Comparison of ENCODE assay signal across 16 cellular contexts in the genomic region with DNA sequence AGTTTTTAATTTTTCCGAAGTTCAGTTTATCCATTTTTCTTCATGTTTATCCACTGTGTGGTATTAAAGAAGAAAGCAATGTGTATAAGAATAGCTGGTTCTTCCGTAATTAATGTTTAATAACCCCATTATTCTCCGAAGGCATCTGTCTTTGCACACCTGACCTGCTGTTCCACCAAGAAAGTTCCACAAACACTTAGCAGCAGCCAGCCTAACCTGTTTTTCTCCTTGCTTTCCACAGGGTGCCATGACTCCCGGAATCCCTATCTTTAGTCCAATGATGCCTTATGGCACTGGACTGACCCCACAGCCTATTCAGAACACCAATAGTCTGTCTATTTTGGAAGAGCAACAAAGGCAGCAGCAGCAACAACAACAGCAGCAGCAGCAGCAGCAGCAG. TPM values are rescaled to one million over a fixed set of nuclear protein-coding genes. Genes with fewer than 3 reads are reported as not detected.
DNase-seq lines count a peak whose midpoint lies in the region; ATAC-seq and TF ChIP-seq lines count a peak whose summit lies in the region.
"Had no signal": no experiment of that assay in that cellular context is flagged by ENCODE, and none has a peak within 500 bp of the region (broad histone marks: within the 10 kb centered on the region; RNA-seq: fewer than 3 reads in every experiment).

No MANE protein-coding gene starts in this region.

- no peak overlapping the region for H4K91ac ChIP-seq in IMR-90 (ENCODE audit: insufficient read depth, low read depth, low read length)

- H3K14ac ChIP-seq in IMR-90 (replicated peaks; ENCODE audit: low read depth, low read length): no peak overlapping the region

- H3K4me3 Mint-ChIP-seq in WTC11: no peak overlapping the region
- H3K4me3 Mint-ChIP-seq in activated T-helper 1 cell treated with anti-CD3 and anti-CD28 coated beads, Interleukin-12 subunit alpha, Interleukin-12 subunit beta, Interleukin-2, Interleukin-4 antibody, amounts not matched to agents 30 ng/mL and 10 ng/mL and 1 ng/mL, durations not matched to agents 14 hours and 24 hours and 36 hours: no peak overlapping the region
- H3K4me3 Mint-ChIP-seq: CD4-positive, alpha-beta T cell; GM23338 had no signal

- no peaks in the 10 kb centered on the region for H3K9me3 ChIP-seq in IMR-90 (ENCODE audit: control insufficient read depth, insufficient read depth, low read length)
- no peaks in the 10 kb centered on the region for H3K9me3 ChIP-seq in stomach
- no peaks in the 10 kb centered on the region for H3K9me3 ChIP-seq in vagina
- H3K9me3 ChIP-seq: BLaER1 treated with 17β-estradiol and CSF1 and Interleukin-3, amounts not matched to agents 10 nM and 100 nM had no signal

- no peak overlapping the region for H3K23ac ChIP-seq in IMR-90 (ENCODE audit: low read depth, low read length)

- no peak overlapping the region for H3K27ac Mint-ChIP-seq in WTC11
- no peak overlapping the region for H3K27ac Mint-ChIP-seq in activated T-helper 1 cell treated with anti-CD3 and anti-CD28 coated beads, Interleukin-12 subunit alpha, Interleukin-12 subunit beta, Interleukin-2, Interleukin-4 antibody, amounts not matched to agents 30 ng/mL and 10 ng/mL and 1 ng/mL, durations not matched to agents 14 hours and 24 hours and 36 hours
- H3K27ac Mint-ChIP-seq: CD4-positive, alpha-beta T cell; GM23338 had no signal

- no peak overlapping the region for H2BK120ac ChIP-seq in IMR-90 (ENCODE audit: low read depth, low read length)

- H3K4ac ChIP-seq in IMR-90 (ENCODE audit: low read depth, low read length): no peak overlapping the region

- no peak overlapping the region for H3K4me3 ChIP-seq in IMR-90 (ENCODE audit: insufficient read depth, low read depth, low read length)
- H3K4me3 ChIP-seq in epithelial cell of esophagus (ENCODE audit: low read length): no peak overlapping the region
- no peak overlapping the region for H3K4me3 ChIP-seq in stomach
- H3K4me3 ChIP-seq in vagina: no peak overlapping the region
- H3K4me3 ChIP-seq: BLaER1 treated with 17β-estradiol and CSF1 and Interleukin-3, amounts not matched to agents 10 nM and 100 nM; GM23338 had no signal

- H4K5ac ChIP-seq in IMR-90 (ENCODE audit: low read depth, low read length): no peak overlapping the region

- TF ChIP-seq CTCF in C4-2B (conservative IDR thresholded peaks at IDR 0.05): no peak
- no peak for TF ChIP-seq CTCF in IMR-90 (conservative IDR thresholded peaks at IDR 0.05; ENCODE audit: low read depth, low read length)
- no peak for TF ChIP-seq CTCF in epithelial cell of esophagus (IDR thresholded peaks at IDR 0.05; ENCODE audit: insufficient read depth, low read depth, low read length, missing control alignments)
- TF ChIP-seq CTCF in stomach (IDR thresholded peaks at IDR 0.05): no peak
- no peak for TF ChIP-seq CTCF in vagina (IDR thresholded peaks at IDR 0.05)
- TF ChIP-seq CTCF in WTC11 (IDR thresholded peaks at IDR 0.05): no peak

- no peak overlapping the region for H3K56ac ChIP-seq in IMR-90 (ENCODE audit: extremely low read depth, insufficient read depth, low read length)

- H2BK20ac ChIP-seq in IMR-90 (ENCODE audit: low read depth, low read length): no peak overlapping the region

- no peak overlapping the region for H4K8ac ChIP-seq in IMR-90 (ENCODE audit: low read depth in 2 of 2, low read length in 2 of 2)

- no peak overlapping the region for H2AFZ ChIP-seq in IMR-90 (replicated peaks; ENCODE audit: low read length, poor library complexity)
- H2AFZ ChIP-seq: GM23338 had no signal

- no peak overlapping the region for H3K9ac ChIP-seq in IMR-90 (ENCODE audit: low read depth, low read length)
- H3K9ac ChIP-seq: BLaER1 treated with 17β-estradiol and CSF1 and Interleukin-3, amounts not matched to agents 10 nM and 100 nM had no signal

- no peaks in the 10 kb centered on the region for H3K27me3 Mint-ChIP-seq in WTC11 (ENCODE audit: low read depth)
- H3K27me3 Mint-ChIP-seq in activated T-helper 1 cell treated with anti-CD3 and anti-CD28 coated beads, Interleukin-12 subunit alpha, Interleukin-12 subunit beta, Interleukin-2, Interleukin-4 antibody, amounts not matched to agents 30 ng/mL and 10 ng/mL and 1 ng/mL, durations not matched to agents 14 hours and 24 hours and 36 hours (ENCODE audit: insufficient read depth): no peaks in the 10 kb centered on the region
- H3K27me3 Mint-ChIP-seq: CD4-positive, alpha-beta T cell had no signal

- dilution Hi-C loops in IMR-90 (cut with HindIII; ENCODE audit: low sequenced_read_pairs, unreplicated experiment): no loop called here

- H3K18ac ChIP-seq in IMR-90 (ENCODE audit: low read depth, low read length): no peak overlapping the region

- CTCF ChIA-PET in IMR-90 (lab: Yijun Ruan, JAX): no interaction called here
- CTCF ChIA-PET in WTC11 (lab: Charles Lee): no interaction called here

- H3K79me1 ChIP-seq in IMR-90 (ENCODE audit: low read depth in 1 of 2, low read length in 2 of 2): peaks cover 2 to 8% of the 10 kb centered on the region in 2 experiments; a peak in 2 of 4 replicates

- DNase-seq in IMR-90 (no peak), epithelial cell of esophagus (ENCODE audit: low read depth) (peak; percentile 34), stomach (peak; percentile 40), vagina (ENCODE audit: extremely low spot score in 2 of 2) (no peak), WTC11 (ENCODE audit: low spot score) (no peak)
- DNase-seq in activated T-helper 1 cell treated with anti-CD3 and anti-CD28 coated beads, Interleukin-12 subunit alpha, Interleukin-12 subunit beta, Interleukin-2, Interleukin-4 antibody, amounts not matched to agents 30 ng/mL and 10 ng/mL and 1 ng/mL, durations not matched to agents 14 hours and 24 hours and 36 hours (ENCODE audit: low spot score): no peak
- DNase-seq: ACHN; Calu3; CD4-positive, alpha-beta T cell; DMS 273 treated with DMSO at 0.1 percent for 48 hours; DMS79 treated with DMSO at 0.1 percent for 48 hours; EL; H7 had no signal

- no peak for TF ChIP-seq EP300 in stomach (IDR thresholded peaks at IDR 0.05)

- no peaks in the 10 kb centered on the region for H4K20me1 ChIP-seq in IMR-90 (ENCODE audit: insufficient read depth, low read length)

- H2BK5ac ChIP-seq in IMR-90 (ENCODE audit: low read depth, low read length, poor library complexity, severe bottlenecking): no peak overlapping the region

- BruUV-seq in IMR-90 (replicated peaks; lab: Mats Ljungman, UMichigan): no TSS peak

- 100% methylated on average over 1 of the region's 4 CpGs; no CpG with 5 or more reads in 1 of the 2 experiments for WGBS in IMR-90 (ENCODE audit: extremely low coverage in 2 of 2, insufficient read length in 1 of 2), 2 experiments
- 38 to 63% (median 42%) methylated on average over 4 of the region's 4 CpGs for WGBS in stomach, 5 donors

- H2AK9ac ChIP-seq in IMR-90 (replicated peaks; ENCODE audit: low read depth, low read length, poor library complexity): peak overlapping the region; percentile 79

- H3K9me1 ChIP-seq in IMR-90 (ENCODE audit: insufficient read depth, low read length): no peaks in the 10 kb centered on the region

- in situ Hi-C loops in IMR-90 (cut with MboI; ENCODE audit: low sequenced_read_pairs): no loop called here

- peak overlapping the region; percentile 41; the same call in 1 of the 2 replicates for H3K27ac ChIP-seq in C4-2B
- no peak overlapping the region for H3K27ac ChIP-seq in IMR-90 (ENCODE audit: insufficient read depth, low read length)
- H3K27ac ChIP-seq in stomach: peak overlapping the region in 1 of 5 donors; percentile 12
- no peak overlapping the region for H3K27ac ChIP-seq in vagina
- H3K27ac ChIP-seq: BLaER1 treated with 17β-estradiol and CSF1 and Interleukin-3, amounts not matched to agents 10 nM and 100 nM had no signal

- intact Hi-C loops in IMR-90 (cut with micrococcal nuclease): no loop called here
- intact Hi-C loops in stomach (cut with DNase I; ENCODE audit: low total_unique reads): no loop called here
- intact Hi-C loops in vagina (cut with DNase I): no loop called here
- intact Hi-C loops in activated T-helper 1 cell treated with anti-CD3 and anti-CD28 coated beads, Interleukin-12 subunit alpha, Interleukin-12 subunit beta, Interleukin-2, Interleukin-4 antibody, amounts not matched to agents 30 ng/mL and 10 ng/mL and 1 ng/mL, durations not matched to agents 14 hours and 24 hours and 36 hours (cut with micrococcal nuclease): no loop called here

- peaks cover 55% of the 10 kb centered on the region for H3K36me3 Mint-ChIP-seq in WTC11
- peaks cover 43% of the 10 kb centered on the region for H3K36me3 Mint-ChIP-seq in activated T-helper 1 cell treated with anti-CD3 and anti-CD28 coated beads, Interleukin-12 subunit alpha, Interleukin-12 subunit beta, Interleukin-2, Interleukin-4 antibody, amounts not matched to agents 30 ng/mL and 10 ng/mL and 1 ng/mL, durations not matched to agents 14 hours and 24 hours and 36 hours (ENCODE audit: low read depth)

- H3K4me1 ChIP-seq in IMR-90 (ENCODE audit: control insufficient read depth, insufficient read depth, low read length) (no peaks in the 10 kb centered on the region), stomach (peaks cover 0 to 39% (median 15%) of the 10 kb centered on the region in 4 donors), vagina (peaks cover 2% of the 10 kb centered on the region)

- no peak for ATAC-seq in IMR-90 (ENCODE audit: low read depth)
- no peak for ATAC-seq in WTC11
- ATAC-seq: GM23338 had no signal

- no peaks in the 10 kb centered on the region for H3K27me3 ChIP-seq in IMR-90 (ENCODE audit: control insufficient read depth, insufficient read depth, low read length)
- H3K27me3 ChIP-seq in stomach: no peaks in the 10 kb centered on the region
- no peaks in the 10 kb centered on the region for H3K27me3 ChIP-seq in vagina
- H3K27me3 ChIP-seq: BLaER1 treated with 17β-estradiol and CSF1 and Interleukin-3, amounts not matched to agents 10 nM and 100 nM had no signal

- no peaks in the 10 kb centered on the region for H3K9me3 Mint-ChIP-seq in WTC11
- H3K9me3 Mint-ChIP-seq in activated T-helper 1 cell treated with anti-CD3 and anti-CD28 coated beads, Interleukin-12 subunit alpha, Interleukin-12 subunit beta, Interleukin-2, Interleukin-4 antibody, amounts not matched to agents 30 ng/mL and 10 ng/mL and 1 ng/mL, durations not matched to agents 14 hours and 24 hours and 36 hours: no peaks in the 10 kb centered on the region
- H3K9me3 Mint-ChIP-seq: CD4-positive, alpha-beta T cell; GM23338 had no signal

- no peak for TF ChIP-seq RAD21 in IMR-90 (IDR thresholded peaks at IDR 0.05; ENCODE audit: low read length)

- POLR2A ChIA-PET in IMR-90 (lab: Charles Lee; ENCODE audit: unreplicated experiment): no interaction called here
- POLR2A ChIA-PET in WTC11 (lab: Charles Lee): no interaction called here

- H3K4me1 Mint-ChIP-seq in WTC11: no peaks in the 10 kb centered on the region
- peaks cover 30% of the 10 kb centered on the region for H3K4me1 Mint-ChIP-seq in activated T-helper 1 cell treated with anti-CD3 and anti-CD28 coated beads, Interleukin-12 subunit alpha, Interleukin-12 subunit beta, Interleukin-2, Interleukin-4 antibody, amounts not matched to agents 30 ng/mL and 10 ng/mL and 1 ng/mL, durations not matched to agents 14 hours and 24 hours and 36 hours (ENCODE audit: low read depth)
- H3K4me1 Mint-ChIP-seq: GM23338 had no signal

- H2BK15ac ChIP-seq in IMR-90 (ENCODE audit: low read depth, low read length): no peak overlapping the region

- TF ChIP-seq POLR2A in IMR-90 (IDR thresholded peaks at IDR 0.05; ENCODE audit: low read depth, low read length): no peak
- TF ChIP-seq POLR2A in stomach (IDR thresholded peaks at IDR 0.05): no peak
- no peak for TF ChIP-seq POLR2A in vagina (IDR thresholded peaks at IDR 0.05)

- H3K4me2 ChIP-seq in IMR-90 (ENCODE audit: low read depth, low read length): no peak overlapping the region
- H3K4me2 ChIP-seq: BLaER1 treated with 17β-estradiol and CSF1 and Interleukin-3, amounts not matched to agents 10 nM and 100 nM; GM23338 had no signal

- peaks cover 23% of the 10 kb centered on the region for H3K36me3 ChIP-seq in IMR-90 (ENCODE audit: control insufficient read depth, insufficient read depth, low read length)
- peaks cover 29 to 98% (median 90%) of the 10 kb centered on the region in 4 donors for H3K36me3 ChIP-seq in stomach
- peaks cover 0 to 52% of the 10 kb centered on the region in 2 donors for H3K36me3 ChIP-seq in vagina

- H2AK5ac ChIP-seq in IMR-90 (ENCODE audit: low read depth, low read length): no peak overlapping the region

RNA-seq across cellular contexts. Expression of a gene that starts 7.4 kb away (rescaled TPM):
- total RNA-seq in IMR-90 (2012; rRNA removed) (8.8 and 12.2 TPM in 2 replicates), stomach (10 to 100 TPM; 12.2 to 50.2 (median 17.7) TPM), vagina (14.7 TPM), WTC11 (2021) (20.2 to 20.9 TPM (median 20.6 TPM) in 3 replicates)
- polyA plus RNA-seq in IMR-90 (2012; rRNA removed) (11.9 and 12.5 TPM in 2 replicates), stomach (1 to 10 TPM; 6.2 to 9.3 (median 8.5) TPM)
- polyA plus RNA-seq in IMR-90 (2012; cell fraction: cytosol; rRNA removed): 21.1 and 33.4 TPM in 2 replicates
- 67.2 and 70.9 TPM in 2 replicates for polyA plus RNA-seq in IMR-90 (2012; cell fraction: nucleus; rRNA removed; ENCODE audit: low replicate concordance)
- 27.8 and 29.6 TPM in 2 replicates for total RNA-seq in activated T-helper 1 cell treated with anti-CD3 and anti-CD28 coated beads, Interleukin-12 subunit alpha, Interleukin-12 subunit beta, Interleukin-2, Interleukin-4 antibody, amounts not matched to agents 30 ng/mL and 10 ng/mL and 1 ng/mL, durations not matched to agents 14 hours and 24 hours and 36 hours

RNA-seq across cellular contexts. Expression of a gene that starts 8.4 kb away (rescaled TPM):
- 508 and 560 TPM in 2 replicates for total RNA-seq in IMR-90 (2012; rRNA removed)
- 450 and 471 TPM in 2 replicates for polyA plus RNA-seq in IMR-90 (2012; rRNA removed)
- polyA plus RNA-seq in IMR-90 (2012; cell fraction: cytosol; rRNA removed): 194 and 327 TPM in 2 replicates
- 50.4 and 220 TPM in 2 replicates for polyA plus RNA-seq in IMR-90 (2012; cell fraction: nucleus; rRNA removed; ENCODE audit: low replicate concordance)
- total RNA-seq in stomach: 100 to 1,000 TPM in 3 of 5 donors, 10 to 100 TPM in 2; 36.5 to 294 (median 112) TPM
- polyA plus RNA-seq in stomach: 100 to 1,000 TPM; 206 to 304 (median 263) TPM
- 92.3 TPM for total RNA-seq in vagina
- total RNA-seq in WTC11 (2021): 199 to 215 TPM (median 209 TPM) in 3 replicates
- total RNA-seq in activated T-helper 1 cell treated with anti-CD3 and anti-CD28 coated beads, Interleukin-12 subunit alpha, Interleukin-12 subunit beta, Interleukin-2, Interleukin-4 antibody, amounts not matched to agents 30 ng/mL and 10 ng/mL and 1 ng/mL, durations not matched to agents 14 hours and 24 hours and 36 hours: 264 and 265 TPM in 2 replicates

RNA-seq across cellular contexts. Expression of a gene that starts 22.9 kb away (rescaled TPM):
- total RNA-seq in IMR-90 (2012; rRNA removed) (46.1 and 50.3 TPM in 2 replicates), stomach (100 to 1,000 TPM in 1 of 5 donors, 10 to 100 TPM in 4; 38.2 to 209 (median 69.0) TPM), vagina (66.3 TPM), WTC11 (2021) (112 to 132 TPM (median 113 TPM) in 3 replicates)
- polyA plus RNA-seq in IMR-90 (2012; rRNA removed) (45.2 and 48.8 TPM in 2 replicates), stomach (10 to 100 TPM; 54.2 to 73.2 (median 66.9) TPM)
- 15.4 and 40.9 TPM in 2 replicates for polyA plus RNA-seq in IMR-90 (2012; cell fraction: cytosol; rRNA removed)
- 34.6 and 46.8 TPM in 2 replicates for polyA plus RNA-seq in IMR-90 (2012; cell fraction: nucleus; rRNA removed; ENCODE audit: low replicate concordance)
- total RNA-seq in activated T-helper 1 cell treated with anti-CD3 and anti-CD28 coated beads, Interleukin-12 subunit alpha, Interleukin-12 subunit beta, Interleukin-2, Interleukin-4 antibody, amounts not matched to agents 30 ng/mL and 10 ng/mL and 1 ng/mL, durations not matched to agents 14 hours and 24 hours and 36 hours: 142 and 144 TPM in 2 replicates

Comparison
In these comparisons a context has a peak if more than half of its experiments do, and no peak if none do; other contexts are left out.
1. DNase-seq: peak in epithelial cell of esophagus (single experiment) and stomach (single experiment); none in IMR-90 (single experiment), vagina (0 of 2), WTC11 (single experiment) and activated T-helper 1 cell treated with anti-CD3 and anti-CD28 coated beads, Interleukin-12 subunit alpha, Interleukin-12 subunit beta, Interleukin-2, Interleukin-4 antibody, amounts not matched to agents 30 ng/mL and 10 ng/mL and 1 ng/mL, durations not matched to agents 14 hours and 24 hours and 36 hours (single experiment).